20 cellular contexts compared by ENCODE assay signal in genomic region chr10:34351161-34351560, GRCh38.
"Had no signal": no experiment of that assay in that cellular context is flagged by ENCODE, and none has a peak within 500 bp of the region (broad histone marks: within the 10 kb centered on the region; RNA-seq: fewer than 3 reads in every experiment).

No MANE protein-coding gene starts in this region.

- H3K4me1 ChIP-seq: ascending aorta, breast epithelium, prostate gland had no signal

- H3K36me3 ChIP-seq: breast epithelium, prostate gland had no signal

- H3K4me3 ChIP-seq: ascending aorta, breast epithelium, prostate gland, smooth muscle cell, suprapubic skin had no signal

- H3K27ac Mint-ChIP-seq: activated T-helper 17 cell treated with anti-CD3 and anti-CD28 coated beads, Interleukin-2, amount 50 U/mL, for 72 hours; nephron progenitor cell; T-cell; type B pancreatic cell had no signal

- H3K4me1 Mint-ChIP-seq: activated T-helper 17 cell treated with anti-CD3 and anti-CD28 coated beads, Interleukin-2, amount 50 U/mL, for 72 hours; nephron progenitor cell; T-cell had no signal

- H3K27me3 Mint-ChIP-seq: type B pancreatic cell had no signal

- H3K4me3 Mint-ChIP-seq: activated T-helper 17 cell treated with anti-CD3 and anti-CD28 coated beads, Interleukin-2, amount 50 U/mL, for 72 hours; nephron progenitor cell; T-cell; type B pancreatic cell had no signal

- H3K27me3 ChIP-seq: ascending aorta, breast epithelium, suprapubic skin had no signal

- DNase-seq: activated CD4-positive, alpha-beta T cell treated with anti-CD3 and anti-CD28 coated beads for 1 hour; activated CD4-positive, alpha-beta T cell treated with anti-CD3 and anti-CD28 coated beads, Interleukin-2, amount 50 U/mL, for 48 hours; activated naive CD4-positive, alpha-beta T cell treated with Interleukin-2 at 50 U/mL for 16 hours; hippocampal formation; kidney glomerular epithelial cell; left ventricle myocardium superior; mesendoderm; nephron progenitor cell; occipital lobe; right cardiac atrium; stimulated activated naive CD8-positive, alpha-beta T cell treated with anti-CD3 and anti-CD28 coated beads, Interleukin-15, Interleukin-2, amounts not matched to agents 100 U/mL and 50 U/mL, for 24 hours; T-cell; T1000 had no signal

- ATAC-seq: activated T-helper 17 cell treated with anti-CD3 and anti-CD28 coated beads, Interleukin-2, amount 50 U/mL, for 72 hours; left ventricle myocardium superior; right cardiac atrium; stimulated activated naive CD8-positive, alpha-beta T cell treated with anti-CD3 and anti-CD28 coated beads, Interleukin-15, Interleukin-2, amounts not matched to agents 100 U/mL and 50 U/mL, for 24 hours; T-cell had no signal

- H3K36me3 Mint-ChIP-seq: T-cell had no signal

- H3K9me3 Mint-ChIP-seq: activated T-helper 17 cell treated with anti-CD3 and anti-CD28 coated beads, Interleukin-2, amount 50 U/mL, for 72 hours; T-cell had no signal

- H3K9me3 ChIP-seq: ascending aorta, breast epithelium, prostate gland, suprapubic skin had no signal

- H3K4me2 ChIP-seq: smooth muscle cell had no signal

- H3K27ac ChIP-seq: ascending aorta, breast epithelium, prostate gland, suprapubic skin had no signal
